In the genomic region with DNA sequence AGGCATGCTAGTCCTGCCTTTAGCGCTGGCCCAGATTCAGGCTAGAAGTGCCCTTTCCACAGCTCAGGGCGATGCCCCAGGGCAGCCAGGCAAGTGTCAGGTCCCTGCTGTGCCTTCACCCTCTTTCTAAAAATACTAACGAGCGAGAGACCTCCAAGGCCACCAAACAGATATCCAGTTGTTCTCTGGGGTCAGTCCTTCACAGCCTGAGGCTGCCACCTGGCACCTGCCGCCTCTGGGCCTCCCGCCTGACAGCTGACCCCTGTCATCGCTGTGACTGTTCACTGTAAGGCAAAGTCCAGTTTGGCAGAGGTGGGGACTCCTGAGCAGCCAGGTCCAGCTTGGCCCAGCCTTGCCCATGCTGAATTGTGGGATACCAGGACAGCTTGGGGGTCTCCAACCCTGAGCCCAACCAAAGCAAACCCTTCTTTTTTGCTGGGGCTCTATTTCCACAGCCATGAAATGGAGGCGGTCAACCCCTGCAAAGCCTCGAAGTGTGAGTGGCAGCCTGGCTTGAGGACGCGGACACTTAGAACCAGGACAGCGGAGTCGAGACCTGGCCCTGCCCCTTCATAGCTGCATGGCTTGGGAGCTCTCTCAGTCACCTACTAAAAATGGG, we compare ENCODE assay signal across 1 cellular context.
TF ChIP-seq lines count a peak whose summit lies in the region.

No MANE protein-coding gene starts in this region.

TF ChIP-seq in HepG2, 621 proteins besides CTCF, POLR2A, EP300 and RAD21 (continued from another document and continues in another):
- TF ChIP-seq, protein P1, sequence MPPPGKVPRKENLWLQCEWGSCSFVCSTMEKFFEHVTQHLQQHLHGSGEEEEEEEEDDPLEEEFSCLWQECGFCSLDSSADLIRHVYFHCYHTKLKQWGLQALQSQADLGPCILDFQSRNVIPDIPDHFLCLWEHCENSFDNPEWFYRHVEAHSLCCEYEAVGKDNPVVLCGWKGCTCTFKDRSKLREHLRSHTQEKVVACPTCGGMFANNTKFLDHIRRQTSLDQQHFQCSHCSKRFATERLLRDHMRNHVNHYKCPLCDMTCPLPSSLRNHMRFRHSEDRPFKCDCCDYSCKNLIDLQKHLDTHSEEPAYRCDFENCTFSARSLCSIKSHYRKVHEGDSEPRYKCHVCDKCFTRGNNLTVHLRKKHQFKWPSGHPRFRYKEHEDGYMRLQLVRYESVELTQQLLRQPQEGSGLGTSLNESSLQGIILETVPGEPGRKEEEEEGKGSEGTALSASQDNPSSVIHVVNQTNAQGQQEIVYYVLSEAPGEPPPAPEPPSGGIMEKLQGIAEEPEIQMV (CRISPR knock-in tag; IDR thresholded peaks at IDR 0.05; ENCODE audit: low read depth), result no peak
- TF ChIP-seq HMGXB4 (CRISPR knock-in tag; IDR thresholded peaks at IDR 0.05; ENCODE audit: borderline replicate concordance in 1 of 2, low read depth in 1 of 2) (no peak), KDM1A (CRISPR knock-in tag; IDR thresholded peaks at IDR 0.05) (0 out of 2 replicates have a peak, but pooled peaks have one; percentile 57), ZNF7 (CRISPR knock-in tag; IDR thresholded peaks at IDR 0.05) (no peak), ZNF558 (CRISPR knock-in tag; IDR thresholded peaks at IDR 0.05; ENCODE audit: borderline replicate concordance) (no peak), CEBPZ (IDR thresholded peaks at IDR 0.05; ENCODE audit: low read length) (no peak), ZNF441 (CRISPR knock-in tag; IDR thresholded peaks at IDR 0.05; ENCODE audit: borderline replicate concordance) (no peak), ZNF556 (CRISPR knock-in tag; IDR thresholded peaks at IDR 0.05; ENCODE audit: borderline replicate concordance) (no peak; the same call in 1 of the 2 replicates), FOXK1 (CRISPR knock-in tag; IDR thresholded peaks at IDR 0.05; ENCODE audit: borderline replicate concordance, low read depth) (0 out of 2 replicates have a peak, but pooled peaks have one; percentile 31), PLRG1 (conservative IDR thresholded peaks at IDR 0.05) (no peak), ZNF572 (CRISPR knock-in tag; IDR thresholded peaks at IDR 0.05) (peak; percentile 77; the same call in 1 of the 2 replicates), TMF1 (CRISPR knock-in tag; IDR thresholded peaks at IDR 0.05; ENCODE audit: low read depth) (no peak), YEATS4 (CRISPR knock-in tag; IDR thresholded peaks at IDR 0.05; ENCODE audit: borderline replicate concordance) (peak; percentile 78; the same call in 1 of the 2 replicates), ZNF709 (CRISPR knock-in tag; IDR thresholded peaks at IDR 0.05) (0 out of 2 replicates have a peak, but pooled peaks have one; percentile 63), ZNF143 (CRISPR knock-in tag; IDR thresholded peaks at IDR 0.05) (peak; percentile 50; the same call in 1 of the 2 replicates), KDM2A (CRISPR knock-in tag; IDR thresholded peaks at IDR 0.05; ENCODE audit: borderline replicate concordance, low read depth) (no peak; the same call in 1 of the 2 replicates), U2AF2 (IDR thresholded peaks at IDR 0.05; ENCODE audit: low read depth, low read length) (no peak), ZFP36L2 (CRISPR knock-in tag; IDR thresholded peaks at IDR 0.05) (no peak), ZNF816 (CRISPR knock-in tag; IDR thresholded peaks at IDR 0.05; ENCODE audit: borderline replicate concordance) (no peak), ZNF180 (CRISPR knock-in tag; IDR thresholded peaks at IDR 0.05; ENCODE audit: borderline replicate concordance, low read depth) (no peak), ZNF552 (CRISPR knock-in tag; IDR thresholded peaks at IDR 0.05; ENCODE audit: borderline replicate concordance) (no peak), NFE2 (CRISPR knock-in tag; IDR thresholded peaks at IDR 0.05) (no peak), ZNF790 (CRISPR knock-in tag; IDR thresholded peaks at IDR 0.05; ENCODE audit: borderline replicate concordance) (no peak), RFXANK (CRISPR knock-in tag; IDR thresholded peaks at IDR 0.05) (no peak), PPARG (CRISPR knock-in tag; conservative IDR thresholded peaks at IDR 0.05) (peak; percentile 77), DDIT3 (CRISPR knock-in tag; IDR thresholded peaks at IDR 0.05) (no peak), ZNF431 (CRISPR knock-in tag; IDR thresholded peaks at IDR 0.05; ENCODE audit: borderline replicate concordance, low read depth) (peak; percentile 53; the same call in 1 of the 2 replicates)
- TF ChIP-seq, protein P2, sequence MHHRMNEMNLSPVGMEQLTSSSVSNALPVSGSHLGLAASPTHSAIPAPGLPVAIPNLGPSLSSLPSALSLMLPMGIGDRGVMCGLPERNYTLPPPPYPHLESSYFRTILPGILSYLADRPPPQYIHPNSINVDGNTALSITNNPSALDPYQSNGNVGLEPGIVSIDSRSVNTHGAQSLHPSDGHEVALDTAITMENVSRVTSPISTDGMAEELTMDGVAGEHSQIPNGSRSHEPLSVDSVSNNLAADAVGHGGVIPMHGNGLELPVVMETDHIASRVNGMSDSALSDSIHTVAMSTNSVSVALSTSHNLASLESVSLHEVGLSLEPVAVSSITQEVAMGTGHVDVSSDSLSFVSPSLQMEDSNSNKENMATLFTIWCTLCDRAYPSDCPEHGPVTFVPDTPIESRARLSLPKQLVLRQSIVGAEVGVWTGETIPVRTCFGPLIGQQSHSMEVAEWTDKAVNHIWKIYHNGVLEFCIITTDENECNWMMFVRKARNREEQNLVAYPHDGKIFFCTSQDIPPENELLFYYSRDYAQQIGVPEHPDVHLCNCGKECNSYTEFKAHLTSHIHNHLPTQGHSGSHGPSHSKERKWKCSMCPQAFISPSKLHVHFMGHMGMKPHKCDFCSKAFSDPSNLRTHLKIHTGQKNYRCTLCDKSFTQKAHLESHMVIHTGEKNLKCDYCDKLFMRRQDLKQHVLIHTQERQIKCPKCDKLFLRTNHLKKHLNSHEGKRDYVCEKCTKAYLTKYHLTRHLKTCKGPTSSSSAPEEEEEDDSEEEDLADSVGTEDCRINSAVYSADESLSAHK (CRISPR knock-in tag; IDR thresholded peaks at IDR 0.05; ENCODE audit: borderline replicate concordance), result no peak
- TF ChIP-seq, protein P3, sequence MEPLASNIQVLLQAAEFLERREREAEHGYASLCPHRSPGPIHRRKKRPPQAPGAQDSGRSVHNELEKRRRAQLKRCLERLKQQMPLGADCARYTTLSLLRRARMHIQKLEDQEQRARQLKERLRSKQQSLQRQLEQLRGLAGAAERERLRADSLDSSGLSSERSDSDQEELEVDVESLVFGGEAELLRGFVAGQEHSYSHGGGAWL (CRISPR knock-in tag; IDR thresholded peaks at IDR 0.05), result no peak
- TF ChIP-seq, protein P4, sequence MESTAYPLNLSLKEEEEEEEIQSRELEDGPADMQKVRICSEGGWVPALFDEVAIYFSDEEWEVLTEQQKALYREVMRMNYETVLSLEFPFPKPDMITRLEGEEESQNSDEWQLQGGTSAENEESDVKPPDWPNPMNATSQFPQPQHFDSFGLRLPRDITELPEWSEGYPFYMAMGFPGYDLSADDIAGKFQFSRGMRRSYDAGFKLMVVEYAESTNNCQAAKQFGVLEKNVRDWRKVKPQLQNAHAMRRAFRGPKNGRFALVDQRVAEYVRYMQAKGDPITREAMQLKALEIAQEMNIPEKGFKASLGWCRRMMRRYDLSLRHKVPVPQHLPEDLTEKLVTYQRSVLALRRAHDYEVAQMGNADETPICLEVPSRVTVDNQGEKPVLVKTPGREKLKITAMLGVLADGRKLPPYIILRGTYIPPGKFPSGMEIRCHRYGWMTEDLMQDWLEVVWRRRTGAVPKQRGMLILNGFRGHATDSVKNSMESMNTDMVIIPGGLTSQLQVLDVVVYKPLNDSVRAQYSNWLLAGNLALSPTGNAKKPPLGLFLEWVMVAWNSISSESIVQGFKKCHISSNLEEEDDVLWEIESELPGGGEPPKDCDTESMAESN (CRISPR knock-in tag; conservative IDR thresholded peaks at IDR 0.05), result peak; percentile 64; the same call in 1 of the 2 replicates
- TF ChIP-seq, protein P5, sequence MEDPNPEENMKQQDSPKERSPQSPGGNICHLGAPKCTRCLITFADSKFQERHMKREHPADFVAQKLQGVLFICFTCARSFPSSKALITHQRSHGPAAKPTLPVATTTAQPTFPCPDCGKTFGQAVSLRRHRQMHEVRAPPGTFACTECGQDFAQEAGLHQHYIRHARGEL (CRISPR knock-in tag; IDR thresholded peaks at IDR 0.05), result no peak
- TF ChIP-seq, protein P6, sequence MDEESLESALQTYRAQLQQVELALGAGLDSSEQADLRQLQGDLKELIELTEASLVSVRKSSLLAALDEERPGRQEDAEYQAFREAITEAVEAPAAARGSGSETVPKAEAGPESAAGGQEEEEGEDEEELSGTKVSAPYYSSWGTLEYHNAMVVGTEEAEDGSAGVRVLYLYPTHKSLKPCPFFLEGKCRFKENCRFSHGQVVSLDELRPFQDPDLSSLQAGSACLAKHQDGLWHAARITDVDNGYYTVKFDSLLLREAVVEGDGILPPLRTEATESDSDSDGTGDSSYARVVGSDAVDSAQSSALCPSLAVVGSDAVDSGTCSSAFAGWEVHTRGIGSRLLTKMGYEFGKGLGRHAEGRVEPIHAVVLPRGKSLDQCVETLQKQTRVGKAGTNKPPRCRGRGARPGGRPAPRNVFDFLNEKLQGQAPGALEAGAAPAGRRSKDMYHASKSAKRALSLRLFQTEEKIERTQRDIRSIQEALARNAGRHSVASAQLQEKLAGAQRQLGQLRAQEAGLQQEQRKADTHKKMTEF (CRISPR knock-in tag; IDR thresholded peaks at IDR 0.05), result peak; percentile 70; the same call in 1 of the 2 replicates
- TF ChIP-seq, protein P7, sequence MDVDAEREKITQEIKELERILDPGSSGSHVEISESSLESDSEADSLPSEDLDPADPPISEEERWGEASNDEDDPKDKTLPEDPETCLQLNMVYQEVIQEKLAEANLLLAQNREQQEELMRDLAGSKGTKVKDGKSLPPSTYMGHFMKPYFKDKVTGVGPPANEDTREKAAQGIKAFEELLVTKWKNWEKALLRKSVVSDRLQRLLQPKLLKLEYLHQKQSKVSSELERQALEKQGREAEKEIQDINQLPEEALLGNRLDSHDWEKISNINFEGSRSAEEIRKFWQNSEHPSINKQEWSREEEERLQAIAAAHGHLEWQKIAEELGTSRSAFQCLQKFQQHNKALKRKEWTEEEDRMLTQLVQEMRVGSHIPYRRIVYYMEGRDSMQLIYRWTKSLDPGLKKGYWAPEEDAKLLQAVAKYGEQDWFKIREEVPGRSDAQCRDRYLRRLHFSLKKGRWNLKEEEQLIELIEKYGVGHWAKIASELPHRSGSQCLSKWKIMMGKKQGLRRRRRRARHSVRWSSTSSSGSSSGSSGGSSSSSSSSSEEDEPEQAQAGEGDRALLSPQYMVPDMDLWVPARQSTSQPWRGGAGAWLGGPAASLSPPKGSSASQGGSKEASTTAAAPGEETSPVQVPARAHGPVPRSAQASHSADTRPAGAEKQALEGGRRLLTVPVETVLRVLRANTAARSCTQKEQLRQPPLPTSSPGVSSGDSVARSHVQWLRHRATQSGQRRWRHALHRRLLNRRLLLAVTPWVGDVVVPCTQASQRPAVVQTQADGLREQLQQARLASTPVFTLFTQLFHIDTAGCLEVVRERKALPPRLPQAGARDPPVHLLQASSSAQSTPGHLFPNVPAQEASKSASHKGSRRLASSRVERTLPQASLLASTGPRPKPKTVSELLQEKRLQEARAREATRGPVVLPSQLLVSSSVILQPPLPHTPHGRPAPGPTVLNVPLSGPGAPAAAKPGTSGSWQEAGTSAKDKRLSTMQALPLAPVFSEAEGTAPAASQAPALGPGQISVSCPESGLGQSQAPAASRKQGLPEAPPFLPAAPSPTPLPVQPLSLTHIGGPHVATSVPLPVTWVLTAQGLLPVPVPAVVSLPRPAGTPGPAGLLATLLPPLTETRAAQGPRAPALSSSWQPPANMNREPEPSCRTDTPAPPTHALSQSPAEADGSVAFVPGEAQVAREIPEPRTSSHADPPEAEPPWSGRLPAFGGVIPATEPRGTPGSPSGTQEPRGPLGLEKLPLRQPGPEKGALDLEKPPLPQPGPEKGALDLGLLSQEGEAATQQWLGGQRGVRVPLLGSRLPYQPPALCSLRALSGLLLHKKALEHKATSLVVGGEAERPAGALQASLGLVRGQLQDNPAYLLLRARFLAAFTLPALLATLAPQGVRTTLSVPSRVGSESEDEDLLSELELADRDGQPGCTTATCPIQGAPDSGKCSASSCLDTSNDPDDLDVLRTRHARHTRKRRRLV (CRISPR knock-in tag; IDR thresholded peaks at IDR 0.05), result peak; percentile 75; the same call in 1 of the 2 replicates
